In genomic region chr2:60513996-60514395, GRCh38 we compare ENCODE assay signal across 20 cellular contexts. TPM values are rescaled to one million over a fixed set of nuclear protein-coding genes. Genes with fewer than 3 reads are reported as not detected.
"Had no signal": no experiment of that assay in that cellular context is flagged by ENCODE, and none has a peak within 500 bp of the region (broad histone marks: within the 10 kb centered on the region; RNA-seq: fewer than 3 reads in every experiment).

No MANE protein-coding gene starts in this region.

- H3K4me3 ChIP-seq: adrenal gland, esophagus muscularis mucosa, sigmoid colon, upper lobe of left lung had no signal

- FAIRE-seq: astrocyte, endothelial cell of umbilical vein had no signal

- ATAC-seq: activated T-cell treated with anti-CD3 and anti-CD28 coated beads, Interleukin-2, amount 50 U/mL, for 72 hours; natural killer cell; T-cell had no signal

- H3K4me3 Mint-ChIP-seq: activated CD4-positive, alpha-beta T cell treated with anti-CD3 and anti-CD28 coated beads, Interleukin-2, amount 10 ng/mL, durations not matched to agents 24 days and 14 days; activated naive CD4-positive, alpha-beta T cell treated with anti-CD3 and anti-CD28 coated beads, Interleukin-2, amount 50 U/mL, for 24 hours; activated T-cell treated with anti-CD3 and anti-CD28 coated beads, Interleukin-2, amount 50 U/mL, for 72 hours; natural killer cell; stimulated activated naive CD8-positive, alpha-beta T cell treated with anti-CD3 and anti-CD28 coated beads, Interleukin-15, Interleukin-2, amounts not matched to agents 100 ng/mL and 50 ng/mL, for 24 hours; T-cell had no signal

- H3K4me1 Mint-ChIP-seq: activated naive CD4-positive, alpha-beta T cell treated with anti-CD3 and anti-CD28 coated beads, Interleukin-2, amount 50 U/mL, for 24 hours; natural killer cell had no signal

- H3K4me1 ChIP-seq: adrenal gland, parathyroid adenoma had no signal

- H3K9me3 ChIP-seq: adrenal gland, esophagus muscularis mucosa, neutrophil, sigmoid colon, upper lobe of left lung had no signal

- H3K27ac Mint-ChIP-seq: activated CD4-positive, alpha-beta T cell treated with anti-CD3 and anti-CD28 coated beads, Interleukin-2, amount 10 ng/mL, durations not matched to agents 24 days and 14 days; activated naive CD4-positive, alpha-beta T cell treated with anti-CD3 and anti-CD28 coated beads, Interleukin-2, amount 50 U/mL, for 24 hours; activated T-cell treated with anti-CD3 and anti-CD28 coated beads, Interleukin-2, amount 50 U/mL, for 72 hours; natural killer cell; T-cell had no signal

- H3K27me3 ChIP-seq: adrenal gland, esophagus muscularis mucosa, neutrophil, sigmoid colon, upper lobe of left lung had no signal

- H3K27ac ChIP-seq: adrenal gland, esophagus muscularis mucosa, parathyroid adenoma, sigmoid colon, upper lobe of left lung had no signal

- DNase-seq: activated CD4-positive, alpha-beta T cell treated with anti-CD3 and anti-CD28 coated beads, Interleukin-2, amount 10 ng/mL, durations not matched to agents 24 days and 14 days; activated CD4-positive, CD25-positive, alpha-beta regulatory T cell; activated CD8-positive, alpha-beta memory T cell treated with anti-CD3 and anti-CD28 coated beads, Interleukin-2, amount 50 U/mL, for 48 hours; activated effector memory CD4-positive, alpha-beta T cell treated with anti-CD3 and anti-CD28 coated beads, Interleukin-2, amount 50 U/mL, for 16 hours; activated T-cell treated with anti-CD3 and anti-CD28 coated beads, Interleukin-2, amount 50 U/mL, for 72 hours; adrenal gland; effector CD8-positive, alpha-beta T cell; mesenchymal stem cell; natural killer cell; sigmoid colon; stimulated activated CD4-positive, alpha-beta T cell treated with anti-CD3 and anti-CD28 coated beads, Interleukin-1b, Interleukin-23, amount 100 ng/mL, for 48 hours; T-cell; upper lobe of left lung had no signal

- H3K9me3 Mint-ChIP-seq: activated CD4-positive, alpha-beta T cell treated with anti-CD3 and anti-CD28 coated beads, Interleukin-2, amount 10 ng/mL, durations not matched to agents 24 days and 14 days; activated naive CD4-positive, alpha-beta T cell treated with anti-CD3 and anti-CD28 coated beads, Interleukin-2, amount 50 U/mL, for 24 hours; activated T-cell treated with anti-CD3 and anti-CD28 coated beads, Interleukin-2, amount 50 U/mL, for 72 hours; natural killer cell; stimulated activated naive CD8-positive, alpha-beta T cell treated with anti-CD3 and anti-CD28 coated beads, Interleukin-15, Interleukin-2, amounts not matched to agents 100 ng/mL and 50 ng/mL, for 24 hours; T-cell had no signal

- H3K36me3 Mint-ChIP-seq: activated naive CD4-positive, alpha-beta T cell treated with anti-CD3 and anti-CD28 coated beads, Interleukin-2, amount 50 U/mL, for 24 hours; natural killer cell; T-cell had no signal

- H3K36me3 ChIP-seq: adrenal gland, esophagus muscularis mucosa, neutrophil, sigmoid colon, upper lobe of left lung had no signal

RNA-seq across cellular contexts. Expression of gene BCL11A, which starts 39.5 kb away (rescaled TPM):
- total RNA-seq: activated CD4-positive, alpha-beta T cell treated with anti-CD3 and anti-CD28 coated beads, Interleukin-2, amount 10 ng/mL, durations not matched to agents 24 days and 14 days had no signal
